ENCODE assay signal across 1 cellular context in the genomic region with DNA sequence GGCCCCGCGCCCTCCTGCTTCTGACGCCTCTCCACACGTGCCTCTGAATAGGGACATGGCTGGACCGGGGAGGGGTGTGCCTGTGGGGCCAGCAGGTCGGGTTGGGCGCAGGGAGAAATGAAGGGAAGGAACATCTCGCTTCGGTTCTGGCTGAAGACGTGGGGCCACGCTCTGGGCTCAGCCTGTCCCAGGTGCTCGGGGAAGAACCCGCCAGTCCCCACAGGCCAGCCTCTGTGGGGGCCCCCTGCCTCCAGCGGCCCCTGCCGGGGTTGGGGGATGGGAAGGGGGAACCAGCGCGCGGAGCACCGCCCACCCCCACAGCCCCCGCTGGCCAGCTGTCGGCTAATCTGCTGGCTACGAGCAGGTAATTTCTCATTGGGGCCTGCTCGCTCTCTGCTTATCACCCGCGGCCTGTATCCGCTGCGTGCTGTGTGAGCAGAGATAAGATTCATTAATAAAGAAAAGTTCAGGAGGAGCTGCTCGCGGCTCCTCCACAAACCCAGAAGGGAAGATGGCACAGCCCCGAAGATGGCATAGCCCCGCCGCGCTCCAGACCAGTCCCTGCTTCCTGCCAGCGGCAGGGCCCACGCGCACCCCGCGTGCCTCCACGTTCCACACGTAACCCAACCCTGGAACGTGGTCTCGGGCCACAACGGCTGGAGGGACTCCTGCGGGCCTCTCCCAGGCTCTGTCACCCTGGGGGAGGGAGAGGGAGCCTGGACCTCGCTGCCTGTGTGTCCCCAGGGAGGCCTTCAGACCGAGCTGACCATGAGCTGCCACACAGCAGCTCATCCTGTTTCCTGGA.
TF ChIP-seq lines count a peak whose summit lies in the region.

No MANE protein-coding gene starts in this region.

TF ChIP-seq in K562, 482 proteins besides CTCF, POLR2A, EP300 and RAD21 (continued from another document and continues in another):
- TF ChIP-seq ETV5 (CRISPR knock-in tag; IDR thresholded peaks at IDR 0.05; ENCODE audit: low read depth), result peak; percentile 91
- TF ChIP-seq ZC3H11A (IDR thresholded peaks at IDR 0.05; ENCODE audit: low read depth, low read length), result no peak
- TF ChIP-seq ZNF583 (CRISPR knock-in tag; IDR thresholded peaks at IDR 0.05), result peak; percentile 57; the same call in 1 of the 2 replicates
- peak; percentile 99 for TF ChIP-seq POLR2AphosphoS5 (IDR thresholded peaks at IDR 0.05; ENCODE audit: control insufficient read depth, insufficient read depth, low read depth, low read length)
- TF ChIP-seq PHB2 (IDR thresholded peaks at IDR 0.05; ENCODE audit: low read depth), result peak; percentile 87
- no peak for TF ChIP-seq ARID2 (IDR thresholded peaks at IDR 0.05)
- peak; percentile 54 for TF ChIP-seq ATF4 (CRISPR knock-in tag; IDR thresholded peaks at IDR 0.05)
- TF ChIP-seq RNF2 (IDR thresholded peaks at IDR 0.05), result peak; percentile 95
- TF ChIP-seq FOSL1 (tag; conservative IDR thresholded peaks at IDR 0.05), result peak; percentile 70
- peak; percentile 45; the same call in 1 of the 2 replicates for TF ChIP-seq TCF7 (IDR thresholded peaks at IDR 0.05; ENCODE audit: borderline replicate concordance)
- TF ChIP-seq ZNF212 (CRISPR knock-in tag; IDR thresholded peaks at IDR 0.05), result peak; percentile 81; the same call in 1 of the 2 replicates
- peak; percentile 99 for TF ChIP-seq CXXC5 (CRISPR knock-in tag; IDR thresholded peaks at IDR 0.05)
- TF ChIP-seq TRIM24 (IDR thresholded peaks at IDR 0.05), result peak; percentile 95 to 96
- TF ChIP-seq ZBTB2 (IDR thresholded peaks at IDR 0.05), result peak; percentile 62; the same call in 1 of the 2 replicates
- no peak for TF ChIP-seq ARHGAP35 (IDR thresholded peaks at IDR 0.05; ENCODE audit: partially characterized antibody)
- TF ChIP-seq, protein P1, sequence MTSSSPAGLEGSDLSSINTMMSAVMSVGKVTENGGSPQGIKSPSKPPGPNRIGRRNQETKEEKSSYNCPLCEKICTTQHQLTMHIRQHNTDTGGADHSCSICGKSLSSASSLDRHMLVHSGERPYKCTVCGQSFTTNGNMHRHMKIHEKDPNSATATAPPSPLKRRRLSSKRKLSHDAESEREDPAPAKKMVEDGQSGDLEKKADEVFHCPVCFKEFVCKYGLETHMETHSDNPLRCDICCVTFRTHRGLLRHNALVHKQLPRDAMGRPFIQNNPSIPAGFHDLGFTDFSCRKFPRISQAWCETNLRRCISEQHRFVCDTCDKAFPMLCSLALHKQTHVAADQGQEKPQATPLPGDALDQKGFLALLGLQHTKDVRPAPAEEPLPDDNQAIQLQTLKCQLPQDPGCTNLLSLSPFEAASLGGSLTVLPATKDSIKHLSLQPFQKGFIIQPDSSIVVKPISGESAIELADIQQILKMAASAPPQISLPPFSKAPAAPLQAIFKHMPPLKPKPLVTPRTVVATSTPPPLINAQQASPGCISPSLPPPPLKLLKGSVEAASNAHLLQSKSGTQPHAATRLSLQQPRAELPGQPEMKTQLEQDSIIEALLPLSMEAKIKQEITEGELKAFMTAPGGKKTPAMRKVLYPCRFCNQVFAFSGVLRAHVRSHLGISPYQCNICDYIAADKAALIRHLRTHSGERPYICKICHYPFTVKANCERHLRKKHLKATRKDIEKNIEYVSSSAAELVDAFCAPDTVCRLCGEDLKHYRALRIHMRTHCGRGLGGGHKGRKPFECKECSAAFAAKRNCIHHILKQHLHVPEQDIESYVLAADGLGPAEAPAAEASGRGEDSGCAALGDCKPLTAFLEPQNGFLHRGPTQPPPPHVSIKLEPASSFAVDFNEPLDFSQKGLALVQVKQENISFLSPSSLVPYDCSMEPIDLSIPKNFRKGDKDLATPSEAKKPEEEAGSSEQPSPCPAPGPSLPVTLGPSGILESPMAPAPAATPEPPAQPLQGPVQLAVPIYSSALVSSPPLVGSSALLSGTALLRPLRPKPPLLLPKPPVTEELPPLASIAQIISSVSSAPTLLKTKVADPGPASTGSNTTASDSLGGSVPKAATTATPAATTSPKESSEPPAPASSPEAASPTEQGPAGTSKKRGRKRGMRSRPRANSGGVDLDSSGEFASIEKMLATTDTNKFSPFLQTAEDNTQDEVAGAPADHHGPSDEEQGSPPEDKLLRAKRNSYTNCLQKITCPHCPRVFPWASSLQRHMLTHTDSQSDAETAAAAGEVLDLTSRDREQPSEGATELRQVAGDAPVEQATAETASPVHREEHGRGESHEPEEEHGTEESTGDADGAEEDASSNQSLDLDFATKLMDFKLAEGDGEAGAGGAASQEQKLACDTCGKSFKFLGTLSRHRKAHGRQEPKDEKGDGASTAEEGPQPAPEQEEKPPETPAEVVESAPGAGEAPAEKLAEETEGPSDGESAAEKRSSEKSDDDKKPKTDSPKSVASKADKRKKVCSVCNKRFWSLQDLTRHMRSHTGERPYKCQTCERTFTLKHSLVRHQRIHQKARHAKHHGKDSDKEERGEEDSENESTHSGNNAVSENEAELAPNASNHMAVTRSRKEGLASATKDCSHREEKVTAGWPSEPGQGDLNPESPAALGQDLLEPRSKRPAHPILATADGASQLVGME (CRISPR knock-in tag; IDR thresholded peaks at IDR 0.05), result 0 out of 2 replicates have a peak, but pooled peaks have one; percentile 69
- TF ChIP-seq SMARCE1 (IDR thresholded peaks at IDR 0.05), result peak; percentile 93
- TF ChIP-seq NRF1 (conservative IDR thresholded peaks at IDR 0.05 in 1 of 2, IDR thresholded peaks at IDR 0.05 in 1 of 2), result peak; percentile 9 to 29; a peak in 1 of 4 replicates
- TF ChIP-seq RBM22 (IDR thresholded peaks at IDR 0.05; ENCODE audit: low read depth, low read length, poor library complexity, severe bottlenecking), result peak; percentile 61
- peak; percentile 80 to 89 for TF ChIP-seq MNT (conservative IDR thresholded peaks at IDR 0.05)
- TF ChIP-seq, protein P2, sequence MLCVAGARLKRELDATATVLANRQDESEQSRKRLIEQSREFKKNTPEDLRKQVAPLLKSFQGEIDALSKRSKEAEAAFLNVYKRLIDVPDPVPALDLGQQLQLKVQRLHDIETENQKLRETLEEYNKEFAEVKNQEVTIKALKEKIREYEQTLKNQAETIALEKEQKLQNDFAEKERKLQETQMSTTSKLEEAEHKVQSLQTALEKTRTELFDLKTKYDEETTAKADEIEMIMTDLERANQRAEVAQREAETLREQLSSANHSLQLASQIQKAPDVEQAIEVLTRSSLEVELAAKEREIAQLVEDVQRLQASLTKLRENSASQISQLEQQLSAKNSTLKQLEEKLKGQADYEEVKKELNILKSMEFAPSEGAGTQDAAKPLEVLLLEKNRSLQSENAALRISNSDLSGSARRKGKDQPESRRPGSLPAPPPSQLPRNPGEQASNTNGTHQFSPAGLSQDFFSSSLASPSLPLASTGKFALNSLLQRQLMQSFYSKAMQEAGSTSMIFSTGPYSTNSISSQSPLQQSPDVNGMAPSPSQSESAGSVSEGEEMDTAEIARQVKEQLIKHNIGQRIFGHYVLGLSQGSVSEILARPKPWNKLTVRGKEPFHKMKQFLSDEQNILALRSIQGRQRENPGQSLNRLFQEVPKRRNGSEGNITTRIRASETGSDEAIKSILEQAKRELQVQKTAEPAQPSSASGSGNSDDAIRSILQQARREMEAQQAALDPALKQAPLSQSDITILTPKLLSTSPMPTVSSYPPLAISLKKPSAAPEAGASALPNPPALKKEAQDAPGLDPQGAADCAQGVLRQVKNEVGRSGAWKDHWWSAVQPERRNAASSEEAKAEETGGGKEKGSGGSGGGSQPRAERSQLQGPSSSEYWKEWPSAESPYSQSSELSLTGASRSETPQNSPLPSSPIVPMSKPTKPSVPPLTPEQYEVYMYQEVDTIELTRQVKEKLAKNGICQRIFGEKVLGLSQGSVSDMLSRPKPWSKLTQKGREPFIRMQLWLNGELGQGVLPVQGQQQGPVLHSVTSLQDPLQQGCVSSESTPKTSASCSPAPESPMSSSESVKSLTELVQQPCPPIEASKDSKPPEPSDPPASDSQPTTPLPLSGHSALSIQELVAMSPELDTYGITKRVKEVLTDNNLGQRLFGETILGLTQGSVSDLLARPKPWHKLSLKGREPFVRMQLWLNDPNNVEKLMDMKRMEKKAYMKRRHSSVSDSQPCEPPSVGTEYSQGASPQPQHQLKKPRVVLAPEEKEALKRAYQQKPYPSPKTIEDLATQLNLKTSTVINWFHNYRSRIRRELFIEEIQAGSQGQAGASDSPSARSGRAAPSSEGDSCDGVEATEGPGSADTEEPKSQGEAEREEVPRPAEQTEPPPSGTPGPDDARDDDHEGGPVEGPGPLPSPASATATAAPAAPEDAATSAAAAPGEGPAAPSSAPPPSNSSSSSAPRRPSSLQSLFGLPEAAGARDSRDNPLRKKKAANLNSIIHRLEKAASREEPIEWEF (CRISPR knock-in tag; IDR thresholded peaks at IDR 0.05), result peak; percentile 80
- no peak for TF ChIP-seq ZNF280A (IDR thresholded peaks at IDR 0.05; ENCODE audit: low read depth, partially characterized antibody)
- TF ChIP-seq CREB1 (IDR thresholded peaks at IDR 0.05), result peak; percentile 76
- no peak; the same call in 1 of the 2 replicates for TF ChIP-seq CREB1 (CRISPR knock-in tag; IDR thresholded peaks at IDR 0.05)
- no peak for TF ChIP-seq PHTF2 (CRISPR knock-in tag; IDR thresholded peaks at IDR 0.05)
- peak; percentile 78 for TF ChIP-seq EP400 (IDR thresholded peaks at IDR 0.05)
- peak; percentile 49 for TF ChIP-seq NFE2 (IDR thresholded peaks at IDR 0.05; ENCODE audit: low read depth)
- peak; percentile 64; the same call in 1 of the 2 replicates for TF ChIP-seq SAFB (IDR thresholded peaks at IDR 0.05; ENCODE audit: borderline replicate concordance, low read depth, low read length)
- no peak for TF ChIP-seq DIDO1 (tag; IDR thresholded peaks at IDR 0.05; ENCODE audit: low read depth)
- TF ChIP-seq SMARCA4 (IDR thresholded peaks at IDR 0.05), result peak; percentile 93
- TF ChIP-seq MYC (IDR thresholded peaks at IDR 0.05; ENCODE audit: low read depth, low read length), result peak; percentile 68
- peak; percentile 63; the same call in 1 of the 2 replicates for TF ChIP-seq MYC (CRISPR knock-in tag; IDR thresholded peaks at IDR 0.05; ENCODE audit: borderline replicate concordance, low read depth)
- TF ChIP-seq HDAC3 (IDR thresholded peaks at IDR 0.05; ENCODE audit: borderline replicate concordance, partially characterized antibody), result peak; percentile 92
- TF ChIP-seq SMARCA5 (IDR thresholded peaks at IDR 0.05), result no peak
- TF ChIP-seq ZNF12 (CRISPR knock-in tag; IDR thresholded peaks at IDR 0.05), result 0 out of 2 replicates have a peak, but pooled peaks have one; percentile 69
- TF ChIP-seq, protein P3, sequence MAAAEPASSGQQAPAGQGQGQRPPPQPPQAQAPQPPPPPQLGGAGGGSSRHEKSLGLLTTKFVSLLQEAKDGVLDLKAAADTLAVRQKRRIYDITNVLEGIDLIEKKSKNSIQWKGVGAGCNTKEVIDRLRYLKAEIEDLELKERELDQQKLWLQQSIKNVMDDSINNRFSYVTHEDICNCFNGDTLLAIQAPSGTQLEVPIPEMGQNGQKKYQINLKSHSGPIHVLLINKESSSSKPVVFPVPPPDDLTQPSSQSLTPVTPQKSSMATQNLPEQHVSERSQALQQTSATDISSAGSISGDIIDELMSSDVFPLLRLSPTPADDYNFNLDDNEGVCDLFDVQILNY (CRISPR knock-in tag; IDR thresholded peaks at IDR 0.05), result 0 out of 2 replicates have a peak, but pooled peaks have one; percentile 6
- peak; percentile 88 for TF ChIP-seq ZEB2 (IDR thresholded peaks at IDR 0.05)
- peak; percentile 56; the same call in 1 of the 2 replicates for TF ChIP-seq KHSRP (IDR thresholded peaks at IDR 0.05)
- peak; percentile 78 for TF ChIP-seq TAF1 (IDR thresholded peaks at IDR 0.05; ENCODE audit: control insufficient read depth, extremely low read depth, insufficient read depth, low read length, severe bottlenecking)
- peak; percentile 94 for TF ChIP-seq HES1 (IDR thresholded peaks at IDR 0.05; ENCODE audit: low read depth)
- peak; percentile 92; the same call in 1 of the 2 replicates for TF ChIP-seq GATAD2B (IDR thresholded peaks at IDR 0.05; ENCODE audit: borderline replicate concordance)
